11 cellular contexts compared by ENCODE assay signal in the genomic region with DNA sequence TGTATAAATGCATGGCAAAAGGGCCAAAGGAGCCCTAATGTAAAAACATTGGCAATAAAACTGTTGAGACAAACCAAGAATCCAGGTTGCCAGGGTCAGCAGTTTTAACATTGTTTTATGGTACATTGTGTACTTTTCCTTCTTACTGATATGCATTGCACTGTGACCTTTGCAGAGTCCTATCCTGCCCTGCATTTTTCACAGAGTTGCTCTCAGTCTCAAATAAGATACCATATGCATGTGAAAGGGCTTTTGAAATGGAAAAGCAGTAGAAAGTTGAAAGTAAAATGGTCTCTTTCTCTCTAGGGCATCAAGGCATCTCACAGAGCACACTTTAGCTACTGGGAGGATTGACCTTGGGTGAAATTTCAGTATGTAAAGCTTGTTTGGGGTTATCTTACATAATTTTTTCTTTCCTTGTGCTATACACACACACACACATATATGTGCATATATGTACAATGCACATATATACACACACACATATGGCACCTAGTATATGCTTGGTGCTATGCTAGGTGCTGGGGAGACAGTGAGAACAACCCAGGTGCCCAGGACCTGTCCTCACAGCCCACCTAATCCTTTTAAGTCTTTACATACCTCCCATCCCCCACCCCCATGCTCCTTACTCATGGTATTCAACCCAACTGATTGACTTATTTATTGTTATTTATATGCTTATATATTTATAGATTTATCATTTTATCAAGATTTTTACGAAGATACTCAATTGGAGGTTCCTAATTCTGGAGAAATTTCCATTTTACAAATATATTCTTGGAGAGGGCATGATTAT. TPM values are rescaled to one million over a fixed set of nuclear protein-coding genes. Genes with fewer than 3 reads are reported as not detected.
DNase-seq lines count a peak whose midpoint lies in the region; ATAC-seq and TF ChIP-seq lines count a peak whose summit lies in the region.
"Had no signal": no experiment of that assay in that cellular context is flagged by ENCODE, and none has a peak within 500 bp of the region (broad histone marks: within the 10 kb centered on the region; RNA-seq: fewer than 3 reads in every experiment).

No MANE protein-coding gene starts in this region.

- DNase-seq in activated naive CD4-positive, alpha-beta T cell treated with anti-CD3 and anti-CD28 coated beads for 36 hours: no peak
- no peak for DNase-seq in activated naive CD4-positive, alpha-beta T cell treated with anti-CD3 and anti-CD28 coated beads, Interleukin-2, amount 50 U/mL, for 72 hours (ENCODE audit: low spot score in 2 of 2)
- no peak for DNase-seq in WTC11 (ENCODE audit: low spot score)
- no peak for DNase-seq in immature natural killer cell
- no peak for DNase-seq in stimulated activated effector memory CD8-positive, alpha-beta T cell treated with anti-CD3 and anti-CD28 coated beads, Interleukin-12 subunit alpha, Interleukin-12 subunit beta, amount 100 ng/mL, for 72 hours (ENCODE audit: low spot score in 2 of 2)
- DNase-seq in GOT3 (lab: John Stamatoyannopoulos, UW): no peak
- no peak for DNase-seq in stimulated activated CD4-positive, alpha-beta T cell treated with anti-CD3 and anti-CD28 coated beads, Interleukin-2, amount 100 ng/mL, for 48 hours
- DNase-seq: activated CD8-positive, alpha-beta memory T cell treated with anti-CD3 and anti-CD28 coated beads for 24 hours; MG63; NCI-H2171 had no signal

- H3K36me3 Mint-ChIP-seq in activated naive CD4-positive, alpha-beta T cell treated with anti-CD3 and anti-CD28 coated beads for 36 hours (ENCODE audit: low read depth): no peaks in the 10 kb centered on the region
- H3K36me3 Mint-ChIP-seq in activated naive CD4-positive, alpha-beta T cell treated with anti-CD3 and anti-CD28 coated beads, Interleukin-2, amount 50 U/mL, for 72 hours: peaks cover 0 to 7% of the 10 kb centered on the region in 2 donors
- H3K36me3 Mint-ChIP-seq in WTC11 (peaks cover 28% of the 10 kb centered on the region), immature natural killer cell (peaks cover 0 to 4% (median 3%) of the 10 kb centered on the region in 3 donors)
- H3K36me3 Mint-ChIP-seq in stimulated activated effector memory CD8-positive, alpha-beta T cell treated with anti-CD3 and anti-CD28 coated beads, Interleukin-12 subunit alpha, Interleukin-12 subunit beta, amount 100 ng/mL, for 72 hours: no peaks in the 10 kb centered on the region

- H3K4me3 Mint-ChIP-seq in activated naive CD4-positive, alpha-beta T cell treated with anti-CD3 and anti-CD28 coated beads for 36 hours: peak overlapping the region; percentile 61
- H3K4me3 Mint-ChIP-seq in WTC11 (peak overlapping the region; percentile 76), immature natural killer cell (peak overlapping the region; percentile 82 to 87 (median 83))
- peak overlapping the region; percentile 61 for H3K4me3 Mint-ChIP-seq in stimulated activated effector memory CD8-positive, alpha-beta T cell treated with anti-CD3 and anti-CD28 coated beads, Interleukin-12 subunit alpha, Interleukin-12 subunit beta, amount 100 ng/mL, for 72 hours

- H3K27ac Mint-ChIP-seq in activated naive CD4-positive, alpha-beta T cell treated with anti-CD3 and anti-CD28 coated beads for 36 hours: no peak overlapping the region
- no peak overlapping the region for H3K27ac Mint-ChIP-seq in activated naive CD4-positive, alpha-beta T cell treated with anti-CD3 and anti-CD28 coated beads, Interleukin-2, amount 50 U/mL, for 72 hours
- H3K27ac Mint-ChIP-seq in WTC11 (peak overlapping the region; percentile 89), immature natural killer cell (peak overlapping the region in 1 of 6 donors; percentile 55)
- H3K27ac Mint-ChIP-seq in stimulated activated effector memory CD8-positive, alpha-beta T cell treated with anti-CD3 and anti-CD28 coated beads, Interleukin-12 subunit alpha, Interleukin-12 subunit beta, amount 100 ng/mL, for 72 hours: no peak overlapping the region

- CTCF ChIA-PET in activated naive CD4-positive, alpha-beta T cell treated with anti-CD3 and anti-CD28 coated beads for 36 hours (lab: Charles Lee): no interaction called here
- CTCF ChIA-PET in WTC11 (lab: Charles Lee): interaction anchor here (4.1 kb wide), 1 partner anchor 78 kb away, joined by 27 read pairs; no protein-coding TSS in a partner anchor

- no peak for TF ChIP-seq CTCF in WTC11 (IDR thresholded peaks at IDR 0.05)

- peaks cover 30% of the 10 kb centered on the region for H3K27me3 Mint-ChIP-seq in activated naive CD4-positive, alpha-beta T cell treated with anti-CD3 and anti-CD28 coated beads for 36 hours (ENCODE audit: low read depth)
- H3K27me3 Mint-ChIP-seq in WTC11 (ENCODE audit: low read depth): no peaks in the 10 kb centered on the region
- peaks cover 0 to 8% (median 8%) of the 10 kb centered on the region in 3 donors for H3K27me3 Mint-ChIP-seq in immature natural killer cell (ENCODE audit: low read depth in 3 of 3)

- no peak for ATAC-seq in activated naive CD4-positive, alpha-beta T cell treated with anti-CD3 and anti-CD28 coated beads, Interleukin-2, amount 50 U/mL, for 72 hours
- ATAC-seq in WTC11: peak; percentile 2; the same call in 1 of the 2 replicates
- ATAC-seq in stimulated activated effector memory CD8-positive, alpha-beta T cell treated with anti-CD3 and anti-CD28 coated beads, Interleukin-12 subunit alpha, Interleukin-12 subunit beta, amount 100 ng/mL, for 72 hours: no peak
- ATAC-seq in HG03439 (IDR thresholded peaks at IDR 0.05; ENCODE audit: unreplicated experiment): no peak

- peaks cover 8% of the 10 kb centered on the region for H3K4me1 Mint-ChIP-seq in activated naive CD4-positive, alpha-beta T cell treated with anti-CD3 and anti-CD28 coated beads for 36 hours (ENCODE audit: low read depth)
- H3K4me1 Mint-ChIP-seq in WTC11 (peaks cover 42% of the 10 kb centered on the region), immature natural killer cell (peaks cover 11 to 21% of the 10 kb centered on the region in 2 donors)
- H3K4me1 Mint-ChIP-seq in stimulated activated effector memory CD8-positive, alpha-beta T cell treated with anti-CD3 and anti-CD28 coated beads, Interleukin-12 subunit alpha, Interleukin-12 subunit beta, amount 100 ng/mL, for 72 hours: no peaks in the 10 kb centered on the region

- intact Hi-C loops in activated naive CD4-positive, alpha-beta T cell treated with anti-CD3 and anti-CD28 coated beads for 36 hours (cut with micrococcal nuclease): loop anchor here (2.0 kb wide), 1 partner anchor 78 kb away; no protein-coding TSS in a partner anchor

- H3K9me3 Mint-ChIP-seq in activated naive CD4-positive, alpha-beta T cell treated with anti-CD3 and anti-CD28 coated beads for 36 hours: peaks cover 10% of the 10 kb centered on the region
- peaks cover 7 to 16% of the 10 kb centered on the region in 2 donors for H3K9me3 Mint-ChIP-seq in activated naive CD4-positive, alpha-beta T cell treated with anti-CD3 and anti-CD28 coated beads, Interleukin-2, amount 50 U/mL, for 72 hours
- H3K9me3 Mint-ChIP-seq in WTC11: peaks cover 29% of the 10 kb centered on the region
- H3K9me3 Mint-ChIP-seq in immature natural killer cell: peaks cover 3 to 23% (median 9%) of the 10 kb centered on the region in 6 donors
- peaks cover 13% of the 10 kb centered on the region for H3K9me3 Mint-ChIP-seq in stimulated activated effector memory CD8-positive, alpha-beta T cell treated with anti-CD3 and anti-CD28 coated beads, Interleukin-12 subunit alpha, Interleukin-12 subunit beta, amount 100 ng/mL, for 72 hours

- POLR2A ChIA-PET in WTC11 (lab: Charles Lee): no interaction called here

TF ChIP-seq in WTC11, 78 proteins besides CTCF, POLR2A, EP300 and RAD21:
- no peak for TF ChIP-seq ZBTB21 (CRISPR knock-in tag; IDR thresholded peaks at IDR 0.05; ENCODE audit: borderline replicate concordance)
- no peak for TF ChIP-seq CBFB (CRISPR knock-in tag; IDR thresholded peaks at IDR 0.05; ENCODE audit: low read depth)
- no peak for TF ChIP-seq PRRX2 (CRISPR knock-in tag; IDR thresholded peaks at IDR 0.05)
- TF ChIP-seq ZNF416 (CRISPR knock-in tag; IDR thresholded peaks at IDR 0.05): no peak
- TF ChIP-seq, protein P1, sequence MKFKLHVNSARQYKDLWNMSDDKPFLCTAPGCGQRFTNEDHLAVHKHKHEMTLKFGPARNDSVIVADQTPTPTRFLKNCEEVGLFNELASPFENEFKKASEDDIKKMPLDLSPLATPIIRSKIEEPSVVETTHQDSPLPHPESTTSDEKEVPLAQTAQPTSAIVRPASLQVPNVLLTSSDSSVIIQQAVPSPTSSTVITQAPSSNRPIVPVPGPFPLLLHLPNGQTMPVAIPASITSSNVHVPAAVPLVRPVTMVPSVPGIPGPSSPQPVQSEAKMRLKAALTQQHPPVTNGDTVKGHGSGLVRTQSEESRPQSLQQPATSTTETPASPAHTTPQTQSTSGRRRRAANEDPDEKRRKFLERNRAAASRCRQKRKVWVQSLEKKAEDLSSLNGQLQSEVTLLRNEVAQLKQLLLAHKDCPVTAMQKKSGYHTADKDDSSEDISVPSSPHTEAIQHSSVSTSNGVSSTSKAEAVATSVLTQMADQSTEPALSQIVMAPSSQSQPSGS (CRISPR knock-in tag; IDR thresholded peaks at IDR 0.05; ENCODE audit: borderline replicate concordance, low read depth): no peak
- TF ChIP-seq, protein P2, sequence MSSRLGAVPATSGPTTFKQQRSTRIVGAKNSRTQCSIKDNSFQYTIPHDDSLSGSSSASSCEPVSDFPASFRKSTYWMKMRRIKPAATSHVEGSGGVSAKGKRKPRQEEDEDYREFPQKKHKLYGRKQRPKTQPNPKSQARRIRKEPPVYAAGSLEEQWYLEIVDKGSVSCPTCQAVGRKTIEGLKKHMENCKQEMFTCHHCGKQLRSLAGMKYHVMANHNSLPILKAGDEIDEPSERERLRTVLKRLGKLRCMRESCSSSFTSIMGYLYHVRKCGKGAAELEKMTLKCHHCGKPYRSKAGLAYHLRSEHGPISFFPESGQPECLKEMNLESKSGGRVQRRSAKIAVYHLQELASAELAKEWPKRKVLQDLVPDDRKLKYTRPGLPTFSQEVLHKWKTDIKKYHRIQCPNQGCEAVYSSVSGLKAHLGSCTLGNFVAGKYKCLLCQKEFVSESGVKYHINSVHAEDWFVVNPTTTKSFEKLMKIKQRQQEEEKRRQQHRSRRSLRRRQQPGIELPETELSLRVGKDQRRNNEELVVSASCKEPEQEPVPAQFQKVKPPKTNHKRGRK (CRISPR knock-in tag; IDR thresholded peaks at IDR 0.05; ENCODE audit: borderline replicate concordance): no peak
- TF ChIP-seq, protein P3, sequence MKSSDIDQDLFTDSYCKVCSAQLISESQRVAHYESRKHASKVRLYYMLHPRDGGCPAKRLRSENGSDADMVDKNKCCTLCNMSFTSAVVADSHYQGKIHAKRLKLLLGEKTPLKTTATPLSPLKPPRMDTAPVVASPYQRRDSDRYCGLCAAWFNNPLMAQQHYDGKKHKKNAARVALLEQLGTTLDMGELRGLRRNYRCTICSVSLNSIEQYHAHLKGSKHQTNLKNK (CRISPR knock-in tag; IDR thresholded peaks at IDR 0.05): no peak
- TF ChIP-seq FOXK1 (CRISPR knock-in tag; IDR thresholded peaks at IDR 0.05): no peak
- no peak for TF ChIP-seq SMAD3 (CRISPR knock-in tag; IDR thresholded peaks at IDR 0.05; ENCODE audit: borderline replicate concordance)

RNA-seq across cellular contexts. Expression of a gene that starts 1.2 kb away (rescaled TPM):
- under 1 TPM; 0.17 TPM for total RNA-seq in activated naive CD4-positive, alpha-beta T cell treated with anti-CD3 and anti-CD28 coated beads for 36 hours
- under 1 TPM; 0.50 to 0.54 TPM for total RNA-seq in activated naive CD4-positive, alpha-beta T cell treated with anti-CD3 and anti-CD28 coated beads, Interleukin-2, amount 50 U/mL, for 72 hours
- 12.1 to 13.1 TPM (median 12.9 TPM) in 3 replicates for total RNA-seq in WTC11 (2021)
- polyA plus RNA-seq in immature natural killer cell: under 1 TPM; 0.06 to 0.24 (median 0.09) TPM
